Comparison of ENCODE assay signal across 1 cellular context in the genomic region with DNA sequence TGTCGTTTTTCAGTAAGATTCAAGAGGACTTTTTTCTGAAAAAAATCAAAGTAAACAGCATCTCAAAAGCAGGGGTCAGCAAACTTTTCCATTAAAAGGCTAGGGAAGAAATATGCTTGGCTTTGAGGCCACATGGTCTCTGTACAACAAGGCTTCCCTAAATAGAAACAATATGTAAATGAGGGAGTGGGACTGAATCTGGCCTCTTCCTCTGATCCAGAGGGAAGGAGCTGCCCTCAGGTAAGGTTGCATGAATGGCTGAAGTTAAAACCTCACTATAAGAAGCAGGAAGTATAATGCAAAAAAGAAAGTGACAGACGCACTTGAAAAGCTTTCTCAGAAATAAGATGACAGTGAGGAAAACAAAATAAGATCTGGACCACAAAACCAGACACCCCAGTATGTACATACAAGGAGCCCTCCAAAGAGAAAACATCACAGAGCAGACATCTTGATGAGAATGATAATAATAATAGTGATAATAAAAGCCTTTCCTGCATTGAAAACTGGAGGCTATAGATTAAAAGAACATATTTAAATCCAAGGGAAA.
TF ChIP-seq lines count a peak whose summit lies in the region.

No MANE protein-coding gene starts in this region.

TF ChIP-seq in WTC11, 78 proteins besides CTCF, POLR2A, EP300 and RAD21 (continued from another document):
- TF ChIP-seq, protein P1, sequence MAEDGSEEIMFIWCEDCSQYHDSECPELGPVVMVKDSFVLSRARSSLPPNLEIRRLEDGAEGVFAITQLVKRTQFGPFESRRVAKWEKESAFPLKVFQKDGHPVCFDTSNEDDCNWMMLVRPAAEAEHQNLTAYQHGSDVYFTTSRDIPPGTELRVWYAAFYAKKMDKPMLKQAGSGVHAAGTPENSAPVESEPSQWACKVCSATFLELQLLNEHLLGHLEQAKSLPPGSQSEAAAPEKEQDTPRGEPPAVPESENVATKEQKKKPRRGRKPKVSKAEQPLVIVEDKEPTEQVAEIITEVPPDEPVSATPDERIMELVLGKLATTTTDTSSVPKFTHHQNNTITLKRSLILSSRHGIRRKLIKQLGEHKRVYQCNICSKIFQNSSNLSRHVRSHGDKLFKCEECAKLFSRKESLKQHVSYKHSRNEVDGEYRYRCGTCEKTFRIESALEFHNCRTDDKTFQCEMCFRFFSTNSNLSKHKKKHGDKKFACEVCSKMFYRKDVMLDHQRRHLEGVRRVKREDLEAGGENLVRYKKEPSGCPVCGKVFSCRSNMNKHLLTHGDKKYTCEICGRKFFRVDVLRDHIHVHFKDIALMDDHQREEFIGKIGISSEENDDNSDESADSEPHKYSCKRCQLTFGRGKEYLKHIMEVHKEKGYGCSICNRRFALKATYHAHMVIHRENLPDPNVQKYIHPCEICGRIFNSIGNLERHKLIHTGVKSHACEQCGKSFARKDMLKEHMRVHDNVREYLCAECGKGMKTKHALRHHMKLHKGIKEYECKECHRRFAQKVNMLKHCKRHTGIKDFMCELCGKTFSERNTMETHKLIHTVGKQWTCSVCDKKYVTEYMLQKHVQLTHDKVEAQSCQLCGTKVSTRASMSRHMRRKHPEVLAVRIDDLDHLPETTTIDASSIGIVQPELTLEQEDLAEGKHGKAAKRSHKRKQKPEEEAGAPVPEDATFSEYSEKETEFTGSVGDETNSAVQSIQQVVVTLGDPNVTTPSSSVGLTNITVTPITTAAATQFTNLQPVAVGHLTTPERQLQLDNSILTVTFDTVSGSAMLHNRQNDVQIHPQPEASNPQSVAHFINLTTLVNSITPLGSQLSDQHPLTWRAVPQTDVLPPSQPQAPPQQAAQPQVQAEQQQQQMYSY (CRISPR knock-in tag; IDR thresholded peaks at IDR 0.05), result no peak
- no peak for TF ChIP-seq CBFB (CRISPR knock-in tag; IDR thresholded peaks at IDR 0.05; ENCODE audit: low read depth)
- TF ChIP-seq NR3C1 (CRISPR knock-in tag; conservative IDR thresholded peaks at IDR 0.05; ENCODE audit: low read depth), result no peak
- TF ChIP-seq TCF7 (CRISPR knock-in tag; IDR thresholded peaks at IDR 0.05; ENCODE audit: low read depth), result no peak
- TF ChIP-seq GTF2I (CRISPR knock-in tag; conservative IDR thresholded peaks at IDR 0.05), result no peak
- TF ChIP-seq OVOL2 (CRISPR knock-in tag; IDR thresholded peaks at IDR 0.05; ENCODE audit: borderline replicate concordance), result no peak
- TF ChIP-seq, protein P2, sequence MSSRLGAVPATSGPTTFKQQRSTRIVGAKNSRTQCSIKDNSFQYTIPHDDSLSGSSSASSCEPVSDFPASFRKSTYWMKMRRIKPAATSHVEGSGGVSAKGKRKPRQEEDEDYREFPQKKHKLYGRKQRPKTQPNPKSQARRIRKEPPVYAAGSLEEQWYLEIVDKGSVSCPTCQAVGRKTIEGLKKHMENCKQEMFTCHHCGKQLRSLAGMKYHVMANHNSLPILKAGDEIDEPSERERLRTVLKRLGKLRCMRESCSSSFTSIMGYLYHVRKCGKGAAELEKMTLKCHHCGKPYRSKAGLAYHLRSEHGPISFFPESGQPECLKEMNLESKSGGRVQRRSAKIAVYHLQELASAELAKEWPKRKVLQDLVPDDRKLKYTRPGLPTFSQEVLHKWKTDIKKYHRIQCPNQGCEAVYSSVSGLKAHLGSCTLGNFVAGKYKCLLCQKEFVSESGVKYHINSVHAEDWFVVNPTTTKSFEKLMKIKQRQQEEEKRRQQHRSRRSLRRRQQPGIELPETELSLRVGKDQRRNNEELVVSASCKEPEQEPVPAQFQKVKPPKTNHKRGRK (CRISPR knock-in tag; IDR thresholded peaks at IDR 0.05; ENCODE audit: borderline replicate concordance), result no peak
- TF ChIP-seq ZBTB21 (CRISPR knock-in tag; IDR thresholded peaks at IDR 0.05; ENCODE audit: borderline replicate concordance), result no peak
- TF ChIP-seq ZNF263 (CRISPR knock-in tag; IDR thresholded peaks at IDR 0.05; ENCODE audit: low read depth), result no peak
- TF ChIP-seq, protein P3, sequence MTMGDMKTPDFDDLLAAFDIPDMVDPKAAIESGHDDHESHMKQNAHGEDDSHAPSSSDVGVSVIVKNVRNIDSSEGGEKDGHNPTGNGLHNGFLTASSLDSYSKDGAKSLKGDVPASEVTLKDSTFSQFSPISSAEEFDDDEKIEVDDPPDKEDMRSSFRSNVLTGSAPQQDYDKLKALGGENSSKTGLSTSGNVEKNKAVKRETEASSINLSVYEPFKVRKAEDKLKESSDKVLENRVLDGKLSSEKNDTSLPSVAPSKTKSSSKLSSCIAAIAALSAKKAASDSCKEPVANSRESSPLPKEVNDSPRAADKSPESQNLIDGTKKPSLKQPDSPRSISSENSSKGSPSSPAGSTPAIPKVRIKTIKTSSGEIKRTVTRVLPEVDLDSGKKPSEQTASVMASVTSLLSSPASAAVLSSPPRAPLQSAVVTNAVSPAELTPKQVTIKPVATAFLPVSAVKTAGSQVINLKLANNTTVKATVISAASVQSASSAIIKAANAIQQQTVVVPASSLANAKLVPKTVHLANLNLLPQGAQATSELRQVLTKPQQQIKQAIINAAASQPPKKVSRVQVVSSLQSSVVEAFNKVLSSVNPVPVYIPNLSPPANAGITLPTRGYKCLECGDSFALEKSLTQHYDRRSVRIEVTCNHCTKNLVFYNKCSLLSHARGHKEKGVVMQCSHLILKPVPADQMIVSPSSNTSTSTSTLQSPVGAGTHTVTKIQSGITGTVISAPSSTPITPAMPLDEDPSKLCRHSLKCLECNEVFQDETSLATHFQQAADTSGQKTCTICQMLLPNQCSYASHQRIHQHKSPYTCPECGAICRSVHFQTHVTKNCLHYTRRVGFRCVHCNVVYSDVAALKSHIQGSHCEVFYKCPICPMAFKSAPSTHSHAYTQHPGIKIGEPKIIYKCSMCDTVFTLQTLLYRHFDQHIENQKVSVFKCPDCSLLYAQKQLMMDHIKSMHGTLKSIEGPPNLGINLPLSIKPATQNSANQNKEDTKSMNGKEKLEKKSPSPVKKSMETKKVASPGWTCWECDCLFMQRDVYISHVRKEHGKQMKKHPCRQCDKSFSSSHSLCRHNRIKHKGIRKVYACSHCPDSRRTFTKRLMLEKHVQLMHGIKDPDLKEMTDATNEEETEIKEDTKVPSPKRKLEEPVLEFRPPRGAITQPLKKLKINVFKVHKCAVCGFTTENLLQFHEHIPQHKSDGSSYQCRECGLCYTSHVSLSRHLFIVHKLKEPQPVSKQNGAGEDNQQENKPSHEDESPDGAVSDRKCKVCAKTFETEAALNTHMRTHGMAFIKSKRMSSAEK (CRISPR knock-in tag; IDR thresholded peaks at IDR 0.05; ENCODE audit: borderline replicate concordance), result no peak
